Comparison of ENCODE assay signal across 15 cellular contexts in the genomic region with DNA sequence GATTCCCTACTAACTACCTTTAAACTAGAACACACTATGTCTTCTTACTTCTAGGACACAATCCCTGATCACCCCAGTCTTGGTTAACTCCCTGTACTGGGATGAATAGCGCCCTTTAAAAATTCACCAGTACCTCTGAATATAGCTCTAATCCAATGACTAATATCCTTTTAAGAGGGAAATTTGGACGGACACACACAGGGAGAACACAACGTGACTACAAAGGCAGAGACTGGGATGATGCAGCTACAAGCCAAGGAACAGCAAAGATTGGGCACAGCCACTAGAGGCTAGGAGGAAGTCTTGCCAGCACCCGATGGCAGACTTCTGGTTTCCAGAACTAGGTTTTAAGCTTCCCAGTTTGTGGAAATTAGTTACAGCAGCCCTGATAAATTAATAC.
"Had no signal": no experiment of that assay in that cellular context is flagged by ENCODE, and none has a peak within 500 bp of the region (broad histone marks: within the 10 kb centered on the region; RNA-seq: fewer than 3 reads in every experiment).

No MANE protein-coding gene starts in this region.

- H3K27me3 ChIP-seq: thyroid gland, uterus had no signal

- H3K27me3 Mint-ChIP-seq: naive B cell had no signal

- H3K9me3 ChIP-seq: thyroid gland, uterus had no signal

- H3K36me3 Mint-ChIP-seq: activated CD4-positive, alpha-beta memory T cell treated with anti-CD3 and anti-CD28 coated beads for 36 hours; naive B cell had no signal

- DNase-seq: activated CD4-positive, alpha-beta memory T cell treated with anti-CD3 and anti-CD28 coated beads for 36 hours; activated gamma-delta T cell; activated naive CD8-positive, alpha-beta T cell treated with anti-CD3 and anti-CD28 coated beads, Interleukin-2, amount 10 ng/mL, durations not matched to agents 7 days and 5 days; activated T-cell treated with anti-CD3 and anti-CD28 coated beads, Interleukin-2, amount 50 U/mL, for 4 hours; aorta; hippocampal formation; left cardiac atrium; naive B cell; nucleus accumbens; right cardiac atrium; small intestine; thyroid gland; uterus had no signal

- ATAC-seq: activated T-cell treated with anti-CD3 and anti-CD28 coated beads, Interleukin-2, amount 50 U/mL, for 4 hours; left cardiac atrium; right cardiac atrium had no signal

- H3K27ac ChIP-seq: thyroid gland, uterus had no signal

- H3K36me3 ChIP-seq: thyroid gland, uterus had no signal

- H3K4me1 ChIP-seq: thyroid gland, uterus had no signal

- H3K9me3 Mint-ChIP-seq: activated CD4-positive, alpha-beta memory T cell treated with anti-CD3 and anti-CD28 coated beads for 36 hours; activated T-cell treated with anti-CD3 and anti-CD28 coated beads, Interleukin-2, amount 50 U/mL, for 4 hours; naive B cell; T-helper 1 cell treated with Interleukin-12 subunit alpha and Interleukin-12 subunit beta and Interleukin-4 antibody, amounts not matched to agents 30 μg/mL and 1 μg/mL, for 36 hours had no signal

- H3K4me3 ChIP-seq: lung, thyroid gland, uterus had no signal

- H3K4me3 Mint-ChIP-seq: activated CD4-positive, alpha-beta memory T cell treated with anti-CD3 and anti-CD28 coated beads for 36 hours; activated naive CD8-positive, alpha-beta T cell treated with anti-CD3 and anti-CD28 coated beads, Interleukin-2, amount 10 ng/mL, durations not matched to agents 7 days and 5 days; activated T-cell treated with anti-CD3 and anti-CD28 coated beads, Interleukin-2, amount 50 U/mL, for 4 hours; T-helper 1 cell treated with Interleukin-12 subunit alpha and Interleukin-12 subunit beta and Interleukin-4 antibody, amounts not matched to agents 30 μg/mL and 1 μg/mL, for 36 hours had no signal

- H3K27ac Mint-ChIP-seq: activated CD4-positive, alpha-beta memory T cell treated with anti-CD3 and anti-CD28 coated beads for 36 hours; activated naive CD8-positive, alpha-beta T cell treated with anti-CD3 and anti-CD28 coated beads, Interleukin-2, amount 10 ng/mL, durations not matched to agents 7 days and 5 days; naive B cell had no signal
